In the genomic region with DNA sequence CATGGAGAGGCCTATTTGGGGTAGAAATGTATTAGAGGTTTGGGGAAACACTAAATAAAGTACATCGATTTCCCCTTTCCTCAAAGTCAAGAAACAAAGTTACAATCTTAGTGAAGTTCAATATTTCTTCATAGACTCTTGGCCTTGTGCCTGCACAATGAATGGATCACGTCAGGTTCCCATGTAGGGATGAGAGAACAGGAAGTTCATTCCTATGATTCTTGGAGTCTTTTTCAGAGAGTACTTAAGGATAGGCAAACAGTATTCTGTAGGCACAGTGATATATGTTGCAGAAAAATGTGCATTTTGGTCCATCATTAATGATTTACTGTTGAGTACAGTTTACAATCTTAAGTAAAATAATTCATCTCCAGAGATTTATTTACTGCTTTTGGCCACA, we compare ENCODE assay signal across 18 cellular contexts.
"Had no signal": no experiment of that assay in that cellular context is flagged by ENCODE, and none has a peak within 500 bp of the region (broad histone marks: within the 10 kb centered on the region; RNA-seq: fewer than 3 reads in every experiment).

No MANE protein-coding gene starts in this region.

- H3K27ac Mint-ChIP-seq: activated CD8-positive, alpha-beta T cell treated with anti-CD3 and anti-CD28 coated beads for 36 hours; activated naive CD4-positive, alpha-beta T cell treated with anti-CD3 and anti-CD28 coated beads, Interleukin-2, amount 50 U/mL, for 72 hours; nephron progenitor cell; stimulated activated naive CD8-positive, alpha-beta T cell treated with anti-CD3 and anti-CD28 coated beads, Interleukin-15, Interleukin-2, amounts not matched to agents 100 ng/mL and 50 ng/mL, for 24 hours; WTC11 had no signal

- H3K36me3 Mint-ChIP-seq: activated naive CD4-positive, alpha-beta T cell treated with anti-CD3 and anti-CD28 coated beads, Interleukin-2, amount 50 U/mL, for 72 hours; WTC11 had no signal

- H3K36me3 ChIP-seq: prostate gland, upper lobe of left lung had no signal

- H3K4me3 Mint-ChIP-seq: activated CD8-positive, alpha-beta T cell treated with anti-CD3 and anti-CD28 coated beads for 36 hours; nephron progenitor cell; stimulated activated naive CD8-positive, alpha-beta T cell treated with anti-CD3 and anti-CD28 coated beads, Interleukin-15, Interleukin-2, amounts not matched to agents 100 ng/mL and 50 ng/mL, for 24 hours; WTC11 had no signal

- H3K27ac ChIP-seq: prostate gland, upper lobe of left lung had no signal

- H3K4me3 ChIP-seq: prostate gland, upper lobe of left lung had no signal

- ATAC-seq: activated CD8-positive, alpha-beta T cell treated with anti-CD3 and anti-CD28 coated beads for 36 hours; activated naive CD4-positive, alpha-beta T cell treated with anti-CD3 and anti-CD28 coated beads, Interleukin-2, amount 50 U/mL, for 72 hours; left ventricle myocardium superior; right cardiac atrium; WTC11 had no signal

- H3K9me3 Mint-ChIP-seq: activated CD8-positive, alpha-beta T cell treated with anti-CD3 and anti-CD28 coated beads for 36 hours; nephron progenitor cell; WTC11 had no signal

- DNase-seq: activated CD4-positive, alpha-beta T cell treated with anti-CD3 and anti-CD28 coated beads for 4 hours; activated CD8-positive, alpha-beta memory T cell treated with anti-CD3 and anti-CD28 coated beads, Interleukin-2, amount 50 U/mL, for 4 hours; activated CD8-positive, alpha-beta T cell treated with anti-CD3 and anti-CD28 coated beads for 36 hours; activated gamma-delta T cell; activated T-cell treated with anti-CD3 and anti-CD28 coated beads, Interleukin-2, amount 50 U/mL, for 48 hours; amniotic stem cell; effector CD8-positive, alpha-beta T cell; hippocampal formation; left ventricle myocardium superior; nephron progenitor cell; occipital lobe; right cardiac atrium; T-helper 2 cell; upper lobe of left lung had no signal

- H3K9me3 ChIP-seq: prostate gland, upper lobe of left lung had no signal

- H3K27me3 Mint-ChIP-seq: activated CD8-positive, alpha-beta T cell treated with anti-CD3 and anti-CD28 coated beads for 36 hours; stimulated activated naive CD8-positive, alpha-beta T cell treated with anti-CD3 and anti-CD28 coated beads, Interleukin-15, Interleukin-2, amounts not matched to agents 100 ng/mL and 50 ng/mL, for 24 hours had no signal

- H3K4me1 ChIP-seq: prostate gland, upper lobe of left lung had no signal

- H3K27me3 ChIP-seq: upper lobe of left lung had no signal
